In genomic region chr5:122030251-122030650, GRCh38 we compare ENCODE assay signal across 21 cellular contexts. TPM values are rescaled to one million over a fixed set of nuclear protein-coding genes. Genes with fewer than 3 reads are reported as not detected.
DNase-seq lines count a peak whose midpoint lies in the region; ATAC-seq, FAIRE-seq and TF ChIP-seq lines count a peak whose summit lies in the region.
"Had no signal": no experiment of that assay in that cellular context is flagged by ENCODE, and none has a peak within 500 bp of the region (broad histone marks: within the 10 kb centered on the region; RNA-seq: fewer than 3 reads in every experiment).

No MANE protein-coding gene starts in this region.

- intact Hi-C loops in K562 (cut with micrococcal nuclease): loop anchor here (5.0 kb wide), 1 partner anchor 127 kb away; no protein-coding TSS in a partner anchor
- intact Hi-C loops in CD14-positive monocyte (cut with micrococcal nuclease): no loop called here
- intact Hi-C loops in left cardiac atrium (cut with DNase I): no loop called here

- H4K20me1 ChIP-seq in K562 (replicated peaks; ENCODE audit: control insufficient read depth, insufficient read depth, low read length) (no peaks in the 10 kb centered on the region), GM23248 (ENCODE audit: insufficient read depth) (no peaks in the 10 kb centered on the region)

- H3K79me2 ChIP-seq in K562 (ENCODE audit: control insufficient read depth, insufficient read depth, low read length) (no peaks in the 10 kb centered on the region), GM23248 (ENCODE audit: insufficient read depth) (no peaks in the 10 kb centered on the region)

- FAIRE-seq in K562 (lab: Jason Lieb, UNC): no peak
- FAIRE-seq: urothelium cell line had no signal

- no peaks in the 10 kb centered on the region for H3K27me3 ChIP-seq in AG04450 (ENCODE audit: control insufficient read depth, insufficient read depth, low read length)
- no peaks in the 10 kb centered on the region for H3K27me3 ChIP-seq in K562 (ENCODE audit: control insufficient read depth in 2 of 2, insufficient read depth in 2 of 2, low read length in 2 of 2)
- no peaks in the 10 kb centered on the region for H3K27me3 ChIP-seq in kidney epithelial cell (ENCODE audit: control insufficient read depth, insufficient read depth, low read length)
- H3K27me3 ChIP-seq in GM23248 (replicated peaks; ENCODE audit: insufficient read depth): no peaks in the 10 kb centered on the region
- H3K27me3 ChIP-seq: stomach had no signal

- TF ChIP-seq POLR2A in K562 (conservative IDR thresholded peaks at IDR 0.05): no peak

- H3K4me3 Mint-ChIP-seq in CD14-positive monocyte: no peak overlapping the region
- H3K4me3 Mint-ChIP-seq: CD8-positive, alpha-beta T cell; central memory CD8-positive, alpha-beta T cell; memory B cell had no signal

- H3K4me3 ChIP-seq in AG04450 (ENCODE audit: low read depth, low read length) (no peak overlapping the region), K562 (no peak overlapping the region), kidney epithelial cell (ENCODE audit: low read depth, low read length) (no peak overlapping the region), GM23248 (no peak overlapping the region)
- H3K4me3 ChIP-seq: stomach had no signal

- H3K9me3 Mint-ChIP-seq in CD14-positive monocyte: peaks cover 0 to 3% (median 0%) of the 10 kb centered on the region in 7 donors
- H3K9me3 Mint-ChIP-seq: CD8-positive, alpha-beta T cell; central memory CD8-positive, alpha-beta T cell; memory B cell had no signal

- TF ChIP-seq EP300 in K562 (IDR thresholded peaks at IDR 0.05; ENCODE audit: low read length): no peak

- peak overlapping the region in 1 of 7 donors; percentile 24 for H3K27ac Mint-ChIP-seq in CD14-positive monocyte
- H3K27ac Mint-ChIP-seq: CD8-positive, alpha-beta T cell; memory B cell had no signal

- POLR2A ChIA-PET in AG04450 (lab: Yijun Ruan, JAX) (no interaction called here), K562 (lab: Yijun Ruan, JAX) (no interaction called here)

- H3K36me3 ChIP-seq in K562 (ENCODE audit: control insufficient read depth, insufficient read depth, low read length): peaks cover 35% of the 10 kb centered on the region; the same call in 2 of the 3 replicates
- H3K36me3 ChIP-seq in kidney epithelial cell (ENCODE audit: control insufficient read depth, insufficient read depth, low read length): no peaks in the 10 kb centered on the region
- H3K36me3 ChIP-seq in GM23248 (ENCODE audit: low read depth): peaks cover 13% of the 10 kb centered on the region

- CTCF ChIA-PET in AG04450 (lab: Charles Lee): interaction anchor here (1.6 to 2.0 kb wide), 2 partner anchors 46 to 72 kb away, joined by 4 to 6 read pairs; no protein-coding TSS in a partner anchor
- CTCF ChIA-PET in K562 (lab: Yijun Ruan, JAX; ENCODE audit: low intra/inter-chr PET ratio): interaction anchor here (1.6 kb wide), 1 partner anchor 126 kb away, joined by 5 read pairs; no protein-coding TSS in a partner anchor

- H2AFZ ChIP-seq in K562 (ENCODE audit: low read depth, low read length) (no peak overlapping the region), GM23248 (no peak overlapping the region)

- no peaks in the 10 kb centered on the region for H3K9me1 ChIP-seq in K562 (ENCODE audit: control insufficient read depth, insufficient read depth, low read length)

- H3K4me1 ChIP-seq in K562 (replicated peaks in 1 of 2; ENCODE audit: control insufficient read depth in 2 of 2, insufficient read depth in 2 of 2, low read length in 2 of 2): no peaks in the 10 kb centered on the region; a peak in 1 of 5 replicates
- H3K4me1 ChIP-seq in GM23248 (ENCODE audit: insufficient read depth): peaks cover 13% of the 10 kb centered on the region
- H3K4me1 ChIP-seq: stomach had no signal

- DNase-seq in AG04450 (ENCODE audit: low read depth, low spot score): no peak
- DNase-seq in HuH-7.5 (ENCODE audit: low spot score): peak; percentile 3
- peak in 1 of 4 experiments; percentile 3 for DNase-seq in K562 (ENCODE audit: extremely low read depth in 1 of 4, low spot score in 3 of 4)
- no peak for DNase-seq in kidney epithelial cell (ENCODE audit: low read depth)
- no peak for DNase-seq in CD14-positive monocyte (ENCODE audit: low spot score)
- DNase-seq in NCI-H345 (lab: John Stamatoyannopoulos, UW): no peak
- no peak for DNase-seq in left cardiac atrium
- no peak for DNase-seq in GM23248
- DNase-seq: activated CD4-positive, alpha-beta T cell treated with anti-CD3 and anti-CD28 coated beads, Interleukin-2, amount 50 U/mL, for 4 hours; CD8-positive, alpha-beta T cell; DND-41; effector memory CD4-positive, alpha-beta T cell; MV-4-11; NCI-H187 treated with DMSO at 0.1 percent for 48 hours; NCI-H446 treated with DMSO at 0.1 percent for 48 hours; NK-92 treated with Interleukin-12 subunit alpha and Interleukin-12 subunit beta, amount 100 ng/mL, for 24 hours; stomach had no signal

- no peak for TF ChIP-seq RAD21 in K562 (CRISPR knock-in tag; conservative IDR thresholded peaks at IDR 0.05 in 1 of 2, IDR thresholded peaks at IDR 0.05 in 1 of 2)

- H3K36me3 Mint-ChIP-seq in CD14-positive monocyte: peaks cover 26 to 31% of the 10 kb centered on the region in 2 donors

- H3K9ac ChIP-seq in K562 (ENCODE audit: insufficient read depth in 1 of 2, low read depth in 2 of 2, low read length in 2 of 2): no peak overlapping the region
- no peak overlapping the region for H3K9ac ChIP-seq in GM23248

- BruUV-seq in K562 (replicated peaks; lab: Mats Ljungman, UMichigan): no TSS peak

- ATAC-seq in K562: peak; percentile 64
- ATAC-seq in left cardiac atrium: no peak
- ATAC-seq: CD8-positive, alpha-beta T cell; right cardiac atrium had no signal

- H3K4me1 Mint-ChIP-seq in CD14-positive monocyte: no peaks in the 10 kb centered on the region
- H3K4me1 Mint-ChIP-seq: central memory CD8-positive, alpha-beta T cell; memory B cell had no signal

- in situ Hi-C loops in K562 (cut with MboI) (no loop called here), GM23248 (cut with MboI) (no loop called here)

- H3F3A ChIP-seq in GM23248 (ENCODE audit: insufficient read depth): peaks cover 6% of the 10 kb centered on the region

- peaks cover 0 to 1% (median 0%) of the 10 kb centered on the region in 3 donors for H3K27me3 Mint-ChIP-seq in CD14-positive monocyte (ENCODE audit: low read depth in 3 of 3)
- H3K27me3 Mint-ChIP-seq: central memory CD8-positive, alpha-beta T cell; memory B cell had no signal

- no peak overlapping the region for H3K27ac ChIP-seq in AG04450 (ENCODE audit: low read depth, low read length)
- H3K27ac ChIP-seq in K562 (ENCODE audit: extremely low read depth, low read depth, low read length): no peak overlapping the region
- no peak overlapping the region for H3K27ac ChIP-seq in GM23248
- H3K27ac ChIP-seq: stomach had no signal

- peak; percentile 11; the same call in 1 of the 2 replicates for TF ChIP-seq CTCF in AG04450 (IDR thresholded peaks at IDR 0.05; ENCODE audit: low read depth, low read length)
- no peak for TF ChIP-seq CTCF in K562 (IDR thresholded peaks at IDR 0.05 in 2 of 3, conservative IDR thresholded peaks at IDR 0.05 in 1 of 3; ENCODE audit: insufficient read depth in 2 of 3, low read depth in 1 of 3, low read length in 3 of 3)
- peak; percentile 1 for TF ChIP-seq CTCF in kidney epithelial cell (IDR thresholded peaks at IDR 0.05; ENCODE audit: insufficient read depth, low read length, poor library complexity, severe bottlenecking)
- no peak for TF ChIP-seq CTCF in CD14-positive monocyte (IDR thresholded peaks at IDR 0.05)

- no peaks in the 10 kb centered on the region for H3K9me2 ChIP-seq in GM23248 (ENCODE audit: insufficient read depth)

- H3K9me3 ChIP-seq in AG04450 (ENCODE audit: control insufficient read depth, insufficient read depth, low read length) (no peaks in the 10 kb centered on the region), K562 (replicated peaks; ENCODE audit: control insufficient read depth, insufficient read depth, low read depth, low read length) (no peaks in the 10 kb centered on the region), GM23248 (ENCODE audit: low read depth) (no peaks in the 10 kb centered on the region)
- H3K9me3 ChIP-seq: stomach had no signal

- no peak overlapping the region for H3K4me2 ChIP-seq in K562 (ENCODE audit: insufficient read depth, low read length)
- H3K4me2 ChIP-seq in GM23248 (ENCODE audit: unreplicated experiment): no peak overlapping the region

RNA-seq across cellular contexts. Expression of gene LOX, which starts 47.8 kb away (rescaled TPM):
- polyA plus RNA-seq in AG04450 (2011; rRNA removed) (228 and 239 TPM in 2 replicates), K562 (2011; rRNA removed) (not detected in 2 replicates), K562 (2014; fragmentation: Illumina TruSeq; extraction: Trizol) (not detected in 2 replicates), K562 (2014; fragmentation: Nextera tagmentation; extraction: Ambion mirVana) (under 1 TPM in 1 of 2 experiments, not detected in 1; 0.06 TPM), K562 (2014; rRNA removed) (not detected in 2 replicates), CD14-positive monocyte (not detected), GM23248 (2016; fragmentation: Nextera tagmentation; extraction: Ambion mirVana) (1,207 and 1,226 TPM in 2 replicates)
- 334 and 357 TPM in 2 replicates for polyA minus RNA-seq in AG04450 (2011; rRNA and poly(A)+ RNA removed)
- not detected in 2 replicates for total RNA-seq in K562 (2011; cell fraction: chromatin; rRNA removed; ENCODE audit: low replicate concordance)
- total RNA-seq in K562 (2011; cell fraction: nucleolus; rRNA removed): not detected in 2 replicates
- total RNA-seq in K562 (2011; cell fraction: nucleoplasm; rRNA removed): not detected in 2 replicates
- total RNA-seq in K562 (2014; rRNA removed) (not detected in 2 replicates), K562 (2014; rRNA removed; fragmentation: Illumina TruSeq; extraction: Trizol) (not detected in 2 replicates), K562 (2015; rRNA removed; fragmentation: Illumina TruSeq; extraction: Trizol) (not detected in 2 replicates), K562 (2021) (0.09 and 0.34 TPM in 2 replicates), kidney epithelial cell (9.0 and 13.2 TPM in 2 replicates), left cardiac atrium (10 to 100 TPM; 19.2 to 25.2 TPM)
- polyA plus RNA-seq in K562 (2011; cell fraction: cytosol; rRNA removed): 0.03 TPM in 1 of 2 replicates, not detected in the other
- not detected in 2 replicates for polyA plus RNA-seq in K562 (2011; cell fraction: nucleus; rRNA removed)
- polyA plus RNA-seq in K562 (2012): 0.04 and 0.12 TPM in 2 replicates
- not detected in 2 replicates for polyA minus RNA-seq in K562 (2011; rRNA and poly(A)+ RNA removed)
- 2.4 TPM in 1 of 2 replicates, not detected in the other for polyA minus RNA-seq in K562 (2011; cell fraction: cytosol; rRNA and poly(A)+ RNA removed)
- not detected in 2 replicates for polyA minus RNA-seq in K562 (2011; cell fraction: nucleus; rRNA and poly(A)+ RNA removed)
- 418 and 440 TPM in 2 replicates for total RNA-seq in GM23248 (2014; rRNA removed; shearing (Covaris generic))
- total RNA-seq: CD8-positive, alpha-beta T cell had no signal

Comparison
In these comparisons a context has a peak if more than half of its experiments do, and no peak if none do; other contexts are left out.
1. CTCF ChIP-seq: peak in AG04450 (single experiment) and kidney epithelial cell (single experiment); none in K562 (0 of 3) and CD14-positive monocyte (single experiment).
2. RNA of gene LOX, which starts 47.8 kb away (total RNA-seq): 418 to 440 TPM in GM23248; 19.2 to 25.2 TPM in left cardiac atrium, 9.0 to 13.2 TPM in kidney epithelial cell and 0.09 to 0.34 TPM in K562; every median in the first group is over 10 times any median in the second.